1 cellular context compared by ENCODE assay signal in genomic region chr17:57557363-57557762, GRCh38.
TF ChIP-seq lines count a peak whose summit lies in the region.

No MANE protein-coding gene starts in this region.

TF ChIP-seq in GM12878, 131 proteins besides CTCF, POLR2A, EP300 and RAD21 (continued from another document):
- TF ChIP-seq TARDBP (IDR thresholded peaks at IDR 0.05; ENCODE audit: borderline replicate concordance): no peak
- TF ChIP-seq JUND (IDR thresholded peaks at IDR 0.05; ENCODE audit: low read depth, low read length): no peak
- no peak for TF ChIP-seq HDAC2 (IDR thresholded peaks at IDR 0.05)
- no peak for TF ChIP-seq PRDM15 (CRISPR knock-in tag; IDR thresholded peaks at IDR 0.05)
- TF ChIP-seq SPI1 (IDR thresholded peaks at IDR 0.05; ENCODE audit: borderline replicate concordance, insufficient read depth, low read depth, low read length): no peak
- no peak for TF ChIP-seq SUZ12 (IDR thresholded peaks at IDR 0.05; ENCODE audit: unreplicated experiment)
- no peak for TF ChIP-seq CEBPZ (IDR thresholded peaks at IDR 0.05; ENCODE audit: low read depth, low read length)
- no peak for TF ChIP-seq NRF1 (conservative IDR thresholded peaks at IDR 0.05; ENCODE audit: low read depth, low read length)
